8 cellular contexts compared by ENCODE assay signal in the genomic region with DNA sequence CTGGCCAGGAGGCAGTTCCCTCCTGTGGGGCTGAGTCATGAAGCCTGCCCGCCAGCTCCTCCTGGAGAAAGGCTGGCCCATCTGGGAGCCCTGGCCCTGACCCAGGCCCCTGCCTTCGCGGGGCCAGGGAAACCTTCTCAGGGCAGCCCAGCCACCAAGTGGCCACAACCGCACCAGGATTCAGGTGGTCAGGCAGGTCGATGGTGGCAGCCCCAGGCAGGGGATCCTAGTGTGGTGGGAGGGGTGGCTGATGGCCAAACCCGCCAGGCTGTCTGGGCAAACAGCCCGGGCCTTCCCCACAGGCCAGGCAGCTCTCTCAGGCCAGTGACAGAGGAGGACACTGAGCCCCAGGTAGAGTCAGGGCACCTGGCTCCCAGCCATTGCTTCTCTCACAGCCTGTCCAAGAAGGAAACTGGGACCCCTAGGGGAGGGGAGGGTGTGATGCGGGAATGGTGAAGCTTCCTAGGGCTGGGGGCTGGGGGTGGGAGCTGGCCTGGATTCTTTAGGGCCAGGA. TPM values are rescaled to one million over a fixed set of nuclear protein-coding genes. Genes with fewer than 3 reads are reported as not detected.
DNase-seq lines count a peak whose midpoint lies in the region; ATAC-seq and TF ChIP-seq lines count a peak whose summit lies in the region.

No MANE protein-coding gene starts in this region.

- peaks cover 45% of the 10 kb centered on the region for H3K4me1 ChIP-seq in mesenchymal stem cell (ENCODE audit: control insufficient read depth, insufficient read depth, low read depth, low read length)
- H3K4me1 ChIP-seq in tibial nerve, result peaks cover 0 to 71% (median 38%) of the 10 kb centered on the region in 4 donors

- peaks cover 24% of the 10 kb centered on the region for H3K79me1 ChIP-seq in mesenchymal stem cell (replicated peaks; ENCODE audit: low read length, poor library complexity, severe bottlenecking)

- WGBS in mesenchymal stem cell, result 38% methylated on average over 7 of the region's 8 CpGs
- WGBS in tibial nerve, 2 donors, result 9 to 12% methylated on average over 4 to 5 of the region's 8 CpGs

- TF ChIP-seq CTCF in SU-DHL-6 (IDR thresholded peaks at IDR 0.05; ENCODE audit: insufficient read depth, low read length, poor library complexity, severe bottlenecking) (no peak), endothelial cell (IDR thresholded peaks at IDR 0.05; ENCODE audit: unreplicated experiment) (no peak), tibial nerve (IDR thresholded peaks at IDR 0.05) (no peak), GM10266 (IDR thresholded peaks at IDR 0.05; ENCODE audit: control insufficient read depth, insufficient read depth, low read depth, missing control alignments) (no peak)

- H3K27ac ChIP-seq in SU-DHL-6 (ENCODE audit: low read depth, low read length), result no peak overlapping the region
- H3K27ac ChIP-seq in mesenchymal stem cell (ENCODE audit: low read length, poor library complexity, severe bottlenecking), result peak overlapping the region; percentile 86
- H3K27ac ChIP-seq in tibial nerve, result peak overlapping the region; percentile 80 to 98 (median 91)

- peak overlapping the region; percentile 53 for H2BK15ac ChIP-seq in mesenchymal stem cell (ENCODE audit: low read depth, poor library complexity, severe bottlenecking)

- H3K36me3 Mint-ChIP-seq in stimulated activated naive CD8-positive, alpha-beta T cell treated with anti-CD3 and anti-CD28 coated beads, Interleukin-15, Interleukin-2, amounts not matched to agents 100 ng/mL and 50 ng/mL, for 24 hours (ENCODE audit: low read depth), result peaks cover 15% of the 10 kb centered on the region
- H3K36me3 Mint-ChIP-seq in endothelial cell (ENCODE audit: low read depth, unreplicated experiment), result peaks cover 3% of the 10 kb centered on the region

- peak overlapping the region; percentile 99 for H3K4me3 Mint-ChIP-seq in stimulated activated naive CD8-positive, alpha-beta T cell treated with anti-CD3 and anti-CD28 coated beads, Interleukin-15, Interleukin-2, amounts not matched to agents 100 ng/mL and 50 ng/mL, for 24 hours
- H3K4me3 Mint-ChIP-seq in endothelial cell (ENCODE audit: unreplicated experiment), result peak overlapping the region; percentile 99

- H3K18ac ChIP-seq in mesenchymal stem cell (ENCODE audit: low read depth in 1 of 2, low read length in 2 of 2), result peak overlapping the region; percentile 2 to 92

- no peaks in the 10 kb centered on the region for H3K27me3 Mint-ChIP-seq in stimulated activated naive CD8-positive, alpha-beta T cell treated with anti-CD3 and anti-CD28 coated beads, Interleukin-15, Interleukin-2, amounts not matched to agents 100 ng/mL and 50 ng/mL, for 24 hours
- H3K27me3 Mint-ChIP-seq in endothelial cell (ENCODE audit: unreplicated experiment), result peaks cover 5% of the 10 kb centered on the region

- peak overlapping the region in 1 of 2 experiments; percentile 77 for H3K4ac ChIP-seq in mesenchymal stem cell (ENCODE audit: low read depth in 1 of 2, low read length in 2 of 2)

- H3F3A ChIP-seq in SU-DHL-6 (ENCODE audit: insufficient read depth), result no peaks in the 10 kb centered on the region

- no peak overlapping the region for H3K23ac ChIP-seq in mesenchymal stem cell (ENCODE audit: low read length in 2 of 2)

- no peaks in the 10 kb centered on the region for H3K27me3 ChIP-seq in SU-DHL-6 (ENCODE audit: low read length)
- H3K27me3 ChIP-seq in mesenchymal stem cell (ENCODE audit: control insufficient read depth in 1 of 2, insufficient read depth in 1 of 2, low read length in 2 of 2), result no peaks in the 10 kb centered on the region
- no peaks in the 10 kb centered on the region for H3K27me3 ChIP-seq in tibial nerve

- no peak for TF ChIP-seq POLR2A in tibial nerve (IDR thresholded peaks at IDR 0.05)

- H3K36me3 ChIP-seq in SU-DHL-6 (ENCODE audit: low read length), result no peaks in the 10 kb centered on the region
- H3K36me3 ChIP-seq in mesenchymal stem cell (ENCODE audit: control insufficient read depth in 1 of 2, insufficient read depth in 2 of 2, low read depth in 1 of 2, low read length in 2 of 2), result peaks cover 24 to 29% of the 10 kb centered on the region in 2 experiments
- peaks cover 0 to 25% (median 0%) of the 10 kb centered on the region in 3 donors for H3K36me3 ChIP-seq in tibial nerve

- no peak for DNase-seq in stimulated activated naive CD8-positive, alpha-beta T cell treated with anti-CD3 and anti-CD28 coated beads, Interleukin-15, Interleukin-2, amounts not matched to agents 100 U/mL and 50 U/mL, for 24 hours
- no peak for DNase-seq in endothelial cell (ENCODE audit: low spot score)
- DNase-seq in mesenchymal stem cell, result peak; percentile 92
- peak; percentile 70 to 76 for DNase-seq in tibial nerve (ENCODE audit: low spot score in 2 of 2)
- no peak for DNase-seq in GM10266 (ENCODE audit: extremely low spot score)

- no peaks in the 10 kb centered on the region for H3K9me2 ChIP-seq in SU-DHL-6 (replicated peaks; ENCODE audit: insufficient read depth, low read length)

- peak overlapping the region; percentile 24 for H2BK120ac ChIP-seq in mesenchymal stem cell (ENCODE audit: low read depth, low read length)

- peak overlapping the region; percentile 96 for H3K27ac Mint-ChIP-seq in stimulated activated naive CD8-positive, alpha-beta T cell treated with anti-CD3 and anti-CD28 coated beads, Interleukin-15, Interleukin-2, amounts not matched to agents 100 ng/mL and 50 ng/mL, for 24 hours
- H3K27ac Mint-ChIP-seq in endothelial cell (ENCODE audit: unreplicated experiment), result no peak overlapping the region

- TF ChIP-seq EP300 in tibial nerve (IDR thresholded peaks at IDR 0.05), result peak in 1 of 2 donors; percentile 28

- no peak for ATAC-seq in stimulated activated naive CD8-positive, alpha-beta T cell treated with anti-CD3 and anti-CD28 coated beads, Interleukin-15, Interleukin-2, amounts not matched to agents 100 U/mL and 50 U/mL, for 24 hours
- ATAC-seq in HG03280 (IDR thresholded peaks at IDR 0.05; ENCODE audit: unreplicated experiment), result no peak

- H3K4me2 ChIP-seq in SU-DHL-6 (ENCODE audit: low read depth, low read length, poor library complexity, severe bottlenecking) (peak overlapping the region; percentile 58), mesenchymal stem cell (ENCODE audit: low read length, poor library complexity, severe bottlenecking) (peak overlapping the region; percentile 89)

- peak overlapping the region; percentile 63 for H2BK5ac ChIP-seq in mesenchymal stem cell (ENCODE audit: low read depth, low read length, poor library complexity, severe bottlenecking)

- H3K79me2 ChIP-seq in SU-DHL-6 (ENCODE audit: insufficient read depth, low read length), result peaks cover 23% of the 10 kb centered on the region; the same call in 1 of the 2 replicates

- peak overlapping the region in 1 of 2 experiments; percentile 70 for H2BK12ac ChIP-seq in mesenchymal stem cell (ENCODE audit: low read length in 2 of 2)

- H3K9ac ChIP-seq in SU-DHL-6 (ENCODE audit: low read length) (peak overlapping the region; percentile 89), mesenchymal stem cell (ENCODE audit: low read length) (peak overlapping the region; percentile 95)

- no peaks in the 10 kb centered on the region for H3K9me3 Mint-ChIP-seq in stimulated activated naive CD8-positive, alpha-beta T cell treated with anti-CD3 and anti-CD28 coated beads, Interleukin-15, Interleukin-2, amounts not matched to agents 100 ng/mL and 50 ng/mL, for 24 hours
- H3K9me3 Mint-ChIP-seq in endothelial cell (ENCODE audit: unreplicated experiment), result no peaks in the 10 kb centered on the region

- peak overlapping the region; percentile 47 for H4K8ac ChIP-seq in mesenchymal stem cell (ENCODE audit: low read length)

- H3K4me3 ChIP-seq in SU-DHL-6 (ENCODE audit: insufficient read depth, low read length, poor library complexity, severe bottlenecking) (peak overlapping the region; percentile 73), mesenchymal stem cell (ENCODE audit: insufficient read depth in 1 of 2, low read depth in 1 of 2, low read length in 2 of 2) (peak overlapping the region; percentile 42 to 94), tibial nerve (peak overlapping the region; percentile 64 to 95 (median 81))

- H4K91ac ChIP-seq in mesenchymal stem cell (ENCODE audit: low read length), result peak overlapping the region; percentile 76

- H3K4me1 Mint-ChIP-seq in stimulated activated naive CD8-positive, alpha-beta T cell treated with anti-CD3 and anti-CD28 coated beads, Interleukin-15, Interleukin-2, amounts not matched to agents 100 ng/mL and 50 ng/mL, for 24 hours (ENCODE audit: low read depth), result peaks cover 80% of the 10 kb centered on the region
- H3K4me1 Mint-ChIP-seq in endothelial cell (ENCODE audit: unreplicated experiment), result peaks cover 19% of the 10 kb centered on the region

- no peak overlapping the region for H3K14ac ChIP-seq in mesenchymal stem cell (ENCODE audit: low read length in 2 of 2)

- H2AK5ac ChIP-seq in mesenchymal stem cell (ENCODE audit: low read length, severe bottlenecking), result peak overlapping the region; percentile 63

- H2AFZ ChIP-seq in SU-DHL-6 (ENCODE audit: low read depth, low read length, severe bottlenecking), result no peak overlapping the region
- H2AFZ ChIP-seq in mesenchymal stem cell (ENCODE audit: low read depth, low read length), result no peak overlapping the region

- H4K20me1 ChIP-seq in SU-DHL-6 (ENCODE audit: low read depth, low read length), result no peaks in the 10 kb centered on the region

- H3K9me3 ChIP-seq in SU-DHL-6 (ENCODE audit: insufficient read depth, low read length) (no peaks in the 10 kb centered on the region), mesenchymal stem cell (ENCODE audit: control insufficient read depth, low read length) (no peaks in the 10 kb centered on the region), tibial nerve (no peaks in the 10 kb centered on the region)

RNA-seq across cellular contexts. Expression of a gene that starts 1.2 kb away (rescaled TPM):
- total RNA-seq in endothelial cell (ENCODE audit: unreplicated experiment), result 85.3 TPM
- 91.9 TPM for polyA plus RNA-seq in mesenchymal stem cell (2013, experiment 1 of 2)
- polyA plus RNA-seq in mesenchymal stem cell (2013, experiment 2 of 2), result 91.8 TPM
- 10 to 100 TPM; 59.2 to 72.9 (median 60.4) TPM for total RNA-seq in tibial nerve

RNA-seq across cellular contexts. Expression of a gene that starts 7.8 kb away (rescaled TPM):
- total RNA-seq in endothelial cell (ENCODE audit: unreplicated experiment) (15.0 TPM), tibial nerve (10 to 100 TPM; 25.8 to 35.1 (median 27.8) TPM)
- polyA plus RNA-seq in mesenchymal stem cell (2013, experiment 1 of 2), result 11.3 TPM
- 10.9 TPM for polyA plus RNA-seq in mesenchymal stem cell (2013, experiment 2 of 2)

RNA-seq across cellular contexts. Expression of a gene that starts 12.3 kb away (rescaled TPM):
- total RNA-seq in endothelial cell (ENCODE audit: unreplicated experiment), result not detected
- polyA plus RNA-seq in mesenchymal stem cell (2013, experiment 1 of 2), result not detected
- 0.01 TPM for polyA plus RNA-seq in mesenchymal stem cell (2013, experiment 2 of 2)
- total RNA-seq in tibial nerve, result under 1 TPM in 2 of 4 donors, not detected in 2; 0.30 to 0.39 TPM

RNA-seq across cellular contexts. Expression of a gene that starts 39.8 kb away (rescaled TPM):
- total RNA-seq in endothelial cell (ENCODE audit: unreplicated experiment), result 59.1 TPM
- 64.5 TPM for polyA plus RNA-seq in mesenchymal stem cell (2013, experiment 1 of 2)
- polyA plus RNA-seq in mesenchymal stem cell (2013, experiment 2 of 2), result 61.9 TPM
- total RNA-seq in tibial nerve, result 10 to 100 TPM; 26.1 to 37.1 (median 32.0) TPM

RNA-seq across cellular contexts. Expression of a gene that starts 40.7 kb away (rescaled TPM):
- total RNA-seq in endothelial cell (ENCODE audit: unreplicated experiment), result 72.3 TPM
- 29.2 TPM for polyA plus RNA-seq in mesenchymal stem cell (2013, experiment 1 of 2)
- 30.0 TPM for polyA plus RNA-seq in mesenchymal stem cell (2013, experiment 2 of 2)
- 10 to 100 TPM; 42.1 to 52.9 (median 48.6) TPM for total RNA-seq in tibial nerve

Comparison
In these comparisons a context has a peak if more than half of its experiments do, and no peak if none do; other contexts are left out.
1. DNase-seq: peak in mesenchymal stem cell (single experiment) and tibial nerve (2 of 2); none in stimulated activated naive CD8-positive, alpha-beta T cell treated with anti-CD3 and anti-CD28 coated beads, Interleukin-15, Interleukin-2, amounts not matched to agents 100 U/mL and 50 U/mL, for 24 hours (single experiment), endothelial cell (single experiment) and GM10266 (single experiment).
2. Peak in every context shown above with its lines, with median percentiles within 50 percentile points of each other: H3K4me3 ChIP-seq.